ENCODE assay signal across 27 cellular contexts in the genomic region with DNA sequence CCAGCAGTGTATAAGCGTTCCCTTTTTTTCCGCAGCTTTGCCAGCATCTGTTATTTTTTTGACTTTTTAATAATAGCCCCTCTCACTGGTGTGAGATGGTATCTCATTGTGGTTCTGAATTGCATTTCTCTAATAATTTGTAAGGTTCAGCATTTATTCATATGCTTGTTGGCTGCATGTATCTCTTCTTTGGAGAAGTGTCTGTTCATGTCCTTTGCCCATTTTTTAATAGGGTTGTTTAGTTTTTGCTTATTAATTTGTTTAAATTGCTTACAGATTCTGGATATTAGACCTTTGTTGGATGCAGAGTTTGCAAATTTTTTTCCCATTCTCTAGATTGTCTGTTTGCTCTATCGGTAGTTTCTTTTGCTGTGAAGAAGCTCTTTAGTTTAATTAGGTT.
"Had no signal": no experiment of that assay in that cellular context is flagged by ENCODE, and none has a peak within 500 bp of the region (broad histone marks: within the 10 kb centered on the region; RNA-seq: fewer than 3 reads in every experiment).

No MANE protein-coding gene starts in this region.

- H3K4me1 ChIP-seq: colonic mucosa, foreskin keratinocyte had no signal

- FAIRE-seq: colon, endometrium, endothelial cell of umbilical vein, frontal cortex had no signal

- H3K4me3 ChIP-seq: colonic mucosa, coronary artery, dorsolateral prefrontal cortex, esophagus muscularis mucosa, esophagus squamous epithelium, gastrocnemius medialis, gastroesophageal sphincter, heart left ventricle, heart right ventricle had no signal

- H3K36me3 ChIP-seq: colonic mucosa had no signal

- H3K27ac ChIP-seq: colonic mucosa, coronary artery, dorsolateral prefrontal cortex, epithelial cell of prostate, esophagus muscularis mucosa, esophagus squamous epithelium, foreskin keratinocyte, gastrocnemius medialis, gastroesophageal sphincter, heart left ventricle, heart right ventricle had no signal

- DNase-seq: colonic mucosa; cortex of kidney; dermis blood vessel endothelial cell; dorsolateral prefrontal cortex; effector CD4-positive, alpha-beta T cell; effector CD8-positive, alpha-beta T cell; effector memory CD4-positive, alpha-beta T cell; effector memory CD8-positive, alpha-beta T cell; endodermal cell; erythroblast; esophagus squamous epithelium; foreskin fibroblast; foreskin keratinocyte; foreskin melanocyte; gastrocnemius medialis; glutamatergic neuron; head of caudate nucleus; heart left ventricle; heart right ventricle had no signal
